1 cellular context compared by ENCODE assay signal in the genomic region with DNA sequence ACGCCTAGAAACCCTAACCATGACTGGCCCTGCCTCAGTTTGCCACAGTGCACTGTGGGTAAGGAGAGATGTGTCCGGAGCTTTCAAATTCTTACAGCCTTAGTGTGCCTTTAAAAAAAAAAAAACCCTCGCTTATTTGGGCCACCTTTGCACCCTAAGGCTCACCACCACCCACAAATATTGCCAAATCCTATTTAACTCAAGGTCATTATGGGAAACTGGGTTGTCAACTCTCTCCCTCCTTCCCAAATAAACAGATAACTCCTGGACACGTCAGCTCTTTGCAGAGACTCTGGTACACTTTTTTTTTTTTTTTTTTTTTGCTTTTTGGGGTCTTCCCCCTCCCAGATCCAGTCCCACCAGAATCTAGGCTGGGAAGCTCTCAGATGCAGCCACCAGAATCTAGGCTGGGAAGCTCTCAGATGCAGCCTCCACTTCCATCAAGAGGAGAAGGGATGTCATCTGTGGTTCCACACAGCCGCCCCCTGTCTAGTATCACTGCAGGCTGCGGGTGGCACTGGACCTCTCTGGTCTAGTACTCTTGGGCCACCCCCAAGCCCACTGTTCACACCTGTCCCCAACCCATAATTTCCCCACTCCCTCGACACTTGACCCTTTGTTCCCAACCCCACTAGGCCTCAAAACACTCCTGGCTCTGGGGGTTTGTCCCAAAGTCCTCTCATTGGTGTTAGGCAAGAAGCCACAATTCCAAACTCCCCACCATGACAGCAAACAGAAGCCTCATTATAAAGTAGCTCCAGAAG.
TF ChIP-seq lines count a peak whose summit lies in the region.

No MANE protein-coding gene starts in this region.

TF ChIP-seq in IMR-90, 13 proteins besides CTCF, POLR2A, EP300 and RAD21 (continued from another document):
- TF ChIP-seq SMC3 (IDR thresholded peaks at IDR 0.05; ENCODE audit: low read depth, low read length) (no peak), USF2 (IDR thresholded peaks at IDR 0.05; ENCODE audit: low read depth, low read length) (no peak), RFX5 (IDR thresholded peaks at IDR 0.05; ENCODE audit: low read depth, low read length) (no peak), BHLHE40 (IDR thresholded peaks at IDR 0.05; ENCODE audit: low read depth, low read length) (no peak), MXI1 (IDR thresholded peaks at IDR 0.05; ENCODE audit: borderline replicate concordance, low read depth, low read length) (no peak), MAFK (IDR thresholded peaks at IDR 0.05; ENCODE audit: low read depth, low read length) (no peak), CEBPB (IDR thresholded peaks at IDR 0.05; ENCODE audit: low read depth, low read length) (no peak), CHD1 (IDR thresholded peaks at IDR 0.05; ENCODE audit: low read depth, low read length) (no peak), FOS (IDR thresholded peaks at IDR 0.05; ENCODE audit: low read depth, low read length) (no peak), RCOR1 (IDR thresholded peaks at IDR 0.05; ENCODE audit: insufficient replicate concordance, low read length) (no peak)
TF ChIP-seq in IMR-90: peak in this region for 0.
